Comparison of ENCODE assay signal across 8 cellular contexts in genomic region chr14:100067971-100068959, GRCh38. TPM values are rescaled to one million over a fixed set of nuclear protein-coding genes. Genes with fewer than 3 reads are reported as not detected.
DNase-seq lines count a peak whose midpoint lies in the region; ATAC-seq, FAIRE-seq and TF ChIP-seq lines count a peak whose summit lies in the region.

No MANE protein-coding gene starts in this region.

- intact Hi-C loops in GM12878 (cut with micrococcal nuclease; ENCODE audit: unreplicated experiment) = loop anchor here (2.0 to 5.0 kb wide), 5 partner anchors 55 to 309 kb away; partner anchors contain the start of genes WDR25 and YY1

- H3K4me1 ChIP-seq in GM12878 (ENCODE audit: control insufficient read depth, insufficient read depth, low read length) = peaks cover 73% of the 10 kb centered on the region

- H3K36me3 ChIP-seq in GM12878 (ENCODE audit: control insufficient read depth in 2 of 2, insufficient read depth in 2 of 2, low read length in 1 of 2) = no peaks in the 10 kb centered on the region; a peak in 1 of 4 replicates

- peaks cover 84% of the 10 kb centered on the region for H3K79me2 ChIP-seq in GM12878 (ENCODE audit: control insufficient read depth, insufficient read depth, low read length)

- POLR2A ChIA-PET in GM12878 (lab: Charles Lee) = interaction anchor here (0.5 to 2.5 kb wide), 10 partner anchors 11 to 307 kb away, joined by 3 to 17 read pairs (median 4); a partner anchor contains a TSS

- peak overlapping the region; percentile 84 for H3K27ac ChIP-seq in GM12878 (ENCODE audit: control insufficient read depth, insufficient read depth)

- peak; percentile 41 for FAIRE-seq in GM12878 (lab: Jason Lieb, UNC)

- peak overlapping the region; percentile 99 for H3K27ac Mint-ChIP-seq in T-helper 2 cell treated with Interferon-gamma antibody and Interleukin-4, amounts not matched to agents 5 μg/mL and 100 μg/mL, for 36 hours

- peak overlapping the region; percentile 80 for H3K9ac ChIP-seq in GM12878 (ENCODE audit: control insufficient read depth, insufficient read depth, low read length)

- H2AFZ ChIP-seq in GM12878 (ENCODE audit: control insufficient read depth, low read depth, low read length) = peak overlapping the region; percentile 30

- peaks cover 71% of the 10 kb centered on the region for H3K36me3 Mint-ChIP-seq in T-helper 2 cell treated with Interferon-gamma antibody and Interleukin-4, amounts not matched to agents 5 μg/mL and 100 μg/mL, for 36 hours (ENCODE audit: low read depth)

- no peaks in the 10 kb centered on the region for H3K27me3 ChIP-seq in GM12878 (replicated peaks in 1 of 2; ENCODE audit: control insufficient read depth in 2 of 2, insufficient read depth in 2 of 2, low read length in 1 of 2)

- TF ChIP-seq POLR2A in GM12878 (IDR thresholded peaks at IDR 0.05; ENCODE audit: low read depth, low read length) = peak; percentile 74

- SMC1A ChIA-PET in GM12878 (lab: Charles Lee; ENCODE audit: uncharacterized antibody, unreplicated experiment) = interaction anchor here (0.8 to 8.7 kb wide), 17 partner anchors 7 to 168 kb away, joined by 3 to 96 read pairs (median 5); no protein-coding TSS in a partner anchor

- TF ChIP-seq RAD21 in GM12878 (IDR thresholded peaks at IDR 0.05; ENCODE audit: insufficient read depth, low read depth, low read length) = no peak

- BruUV-seq in GM12878 (replicated peaks; lab: Mats Ljungman, UMichigan) = TSS peak; percentile 90

- under 1% methylated on average over 18 of the region's 18 CpGs for WGBS in GM12878 (ENCODE audit: insufficient coverage, insufficient replicate concordance, low lambda C conversion rate, missing lambda C conversion rate)

- in situ Hi-C loops in GM12878 (cut with MboI) = no loop called here

- no peaks in the 10 kb centered on the region for H4K20me1 ChIP-seq in GM12878 (ENCODE audit: control insufficient read depth, insufficient read depth)

- H3K27me3 Mint-ChIP-seq in T-helper 2 cell treated with Interferon-gamma antibody and Interleukin-4, amounts not matched to agents 5 μg/mL and 100 μg/mL, for 36 hours (ENCODE audit: low read depth) = no peaks in the 10 kb centered on the region

- peak overlapping the region; percentile 75 for H3K4me3 ChIP-seq in GM12878

- H3K9me3 ChIP-seq in GM12878 (replicated peaks; ENCODE audit: control insufficient read depth, insufficient read depth, low read length) = no peaks in the 10 kb centered on the region

- H3K4me1 Mint-ChIP-seq in T-helper 2 cell treated with Interferon-gamma antibody and Interleukin-4, amounts not matched to agents 5 μg/mL and 100 μg/mL, for 36 hours (ENCODE audit: low read depth) = peaks cover 59% of the 10 kb centered on the region

- H3K4me3 Mint-ChIP-seq in T-helper 2 cell treated with Interferon-gamma antibody and Interleukin-4, amounts not matched to agents 5 μg/mL and 100 μg/mL, for 36 hours = peak overlapping the region; percentile 95

- TF ChIP-seq EP300 in GM12878 (IDR thresholded peaks at IDR 0.05; ENCODE audit: borderline replicate concordance in 1 of 2, control insufficient read depth in 1 of 2, low read depth in 2 of 2, low read length in 2 of 2) = 0 out of 4 replicates have a peak, but pooled peaks have one; percentile 55 to 67

- no peak for TF ChIP-seq CTCF in GM12878 (IDR thresholded peaks at IDR 0.05 in 2 of 3, conservative IDR thresholded peaks at IDR 0.05 in 1 of 3; ENCODE audit: control insufficient read depth in 2 of 3, extremely low read depth in 1 of 3, insufficient read depth in 1 of 3, low read depth in 3 of 3, low read length in 3 of 3)

- DNase-seq in T-helper 2 cell treated with Interferon-gamma antibody and Interleukin-4, amounts not matched to agents 5 μg/mL and 100 μg/mL, for 36 hours (ENCODE audit: low spot score) = peak; percentile 95
- DNase-seq in GM12878 (ENCODE audit: low read depth, low spot score) (peak; percentile 89), medulla oblongata (ENCODE audit: extremely low spot score) (peak; percentile 58), DMS114 treated with DMSO at 0.1 percent for 48 hours (lab: John Stamatoyannopoulos, UW; ENCODE audit: unreplicated experiment) (no peak), NCI-H1417 treated with DMSO at 0.1 percent for 48 hours (lab: John Stamatoyannopoulos, UW) (no peak)
- DNase-seq in stimulated activated CD8-positive, alpha-beta memory T cell treated with anti-CD3 and anti-CD28 coated beads, Interleukin-7, amount 100 ng/mL, for 1 hour (ENCODE audit: low read depth in 2 of 2) = peak; percentile 73 to 77

- peak; percentile 31 for ATAC-seq in GM19324 (IDR thresholded peaks at IDR 0.05; ENCODE audit: low FRiP score, unreplicated experiment)
- ATAC-seq in HG03354 (IDR thresholded peaks at IDR 0.05; ENCODE audit: poor library complexity, severe bottlenecking, unreplicated experiment) = peak; percentile 35
- ATAC-seq in GM12878 = peak; percentile 44

- CTCF ChIA-PET in GM12878 (lab: Yijun Ruan, JAX) = interaction anchor here (0.8 to 12.8 kb wide), 9 partner anchors 11 to 125 kb away, joined by 3 to 156 read pairs (median 10); no protein-coding TSS in a partner anchor

- no peaks in the 10 kb centered on the region for H3K9me3 Mint-ChIP-seq in T-helper 2 cell treated with Interferon-gamma antibody and Interleukin-4, amounts not matched to agents 5 μg/mL and 100 μg/mL, for 36 hours

- RAD21 ChIA-PET in GM12878 (lab: Charles Lee; ENCODE audit: unreplicated experiment) = interaction anchor here (0.9 to 6.3 kb wide), 10 partner anchors 11 to 151 kb away, joined by 3 to 65 read pairs (median 5); no protein-coding TSS in a partner anchor

- H3K4me2 ChIP-seq in GM12878 (ENCODE audit: control insufficient read depth, insufficient read depth) = peak overlapping the region; percentile 93

TF ChIP-seq in GM12878, 131 proteins besides CTCF, POLR2A, EP300 and RAD21 (continues in another document):
- peak; percentile 87 to 100; a peak in 3 of 4 replicates for TF ChIP-seq ETV6 (conservative IDR thresholded peaks at IDR 0.05 in 1 of 2, IDR thresholded peaks at IDR 0.05 in 1 of 2; ENCODE audit: borderline replicate concordance in 1 of 2, low read depth in 1 of 2)
- no peak for TF ChIP-seq PAX8 (IDR thresholded peaks at IDR 0.05)
- no peak for TF ChIP-seq HCFC1 (IDR thresholded peaks at IDR 0.05; ENCODE audit: low read length)
- TF ChIP-seq STAT1 (conservative IDR thresholded peaks at IDR 0.05) = no peak
- TF ChIP-seq ZNF687 (IDR thresholded peaks at IDR 0.05) = peak; percentile 92
- no peak for TF ChIP-seq MYB (IDR thresholded peaks at IDR 0.05; ENCODE audit: borderline replicate concordance, low read depth, low read length)
- TF ChIP-seq KAT2A (conservative IDR thresholded peaks at IDR 0.05; ENCODE audit: control insufficient read depth, low read depth, low read length) = no peak
- TF ChIP-seq ZBED1 (IDR thresholded peaks at IDR 0.05; ENCODE audit: borderline replicate concordance) = no peak
- TF ChIP-seq JUND (IDR thresholded peaks at IDR 0.05; ENCODE audit: low read depth, low read length) = peak; percentile 52; the same call in 1 of the 2 replicates
- no peak for TF ChIP-seq NFYA (IDR thresholded peaks at IDR 0.05; ENCODE audit: borderline replicate concordance, low read depth, low read length)

RNA-seq across cellular contexts. Expression of gene EVL, which starts 3.0 kb away (rescaled TPM):
- total RNA-seq in GM12878 (2013; cell fraction: nucleolus; rRNA removed) = 1,242 and 1,365 TPM in 2 replicates
- total RNA-seq in GM12878 (2014; rRNA removed) (92.2 and 98.6 TPM in 2 replicates), GM12878 (2014; rRNA removed; fragmentation: Illumina TruSeq; extraction: Trizol) (87.4 and 87.6 TPM in 2 replicates), GM12878 (2021) (104 and 112 TPM in 2 replicates)
- 102 TPM for polyA plus RNA-seq in GM12878 (2011; ENCODE audit: low read depth)
- polyA plus RNA-seq in GM12878 (2011; rRNA removed) (226 and 341 TPM in 2 replicates), GM12878 (2014; fragmentation: Illumina TruSeq; extraction: Trizol) (115 and 128 TPM in 2 replicates), GM12878 (2014; fragmentation: Nextera tagmentation; extraction: Ambion mirVana) (10 to 100 TPM; 11.9 to 13.6 TPM), GM12878 (2014; rRNA removed) (118 and 128 TPM in 2 replicates), GM12878 (2016; fragmentation: Nextera tagmentation; extraction: Ambion mirVana) (10 to 100 TPM; 33.5 to 35.4 TPM)
- 282 and 297 TPM in 2 replicates for polyA plus RNA-seq in GM12878 (2011; cell fraction: cytosol; rRNA removed)
- polyA plus RNA-seq in GM12878 (2011; cell fraction: nucleus; rRNA removed) = 1,111 and 1,225 TPM in 2 replicates
- polyA plus RNA-seq in GM12878 (2012) = 138 and 162 TPM in 2 replicates
- polyA minus RNA-seq in GM12878 (2011; rRNA and poly(A)+ RNA removed) = 273 and 309 TPM in 2 replicates
- polyA minus RNA-seq in GM12878 (2011; cell fraction: cytosol; rRNA and poly(A)+ RNA removed) = 71.8 and 79.0 TPM in 2 replicates
- polyA minus RNA-seq in GM12878 (2011; cell fraction: nucleus; rRNA and poly(A)+ RNA removed) = 230 and 324 TPM in 2 replicates

Comparison
In these comparisons a context has a peak if more than half of its experiments do, and no peak if none do; other contexts are left out.
1. DNase-seq: peak in T-helper 2 cell treated with Interferon-gamma antibody and Interleukin-4, amounts not matched to agents 5 μg/mL and 100 μg/mL, for 36 hours (single experiment), GM12878 (single experiment), medulla oblongata (single experiment) and stimulated activated CD8-positive, alpha-beta memory T cell treated with anti-CD3 and anti-CD28 coated beads, Interleukin-7, amount 100 ng/mL, for 1 hour (2 of 2); none in DMS114 treated with DMSO at 0.1 percent for 48 hours (single experiment) and NCI-H1417 treated with DMSO at 0.1 percent for 48 hours (single experiment).
2. Peak in every context shown above with its lines, with median percentiles within 50 percentile points of each other: ATAC-seq.